ENCODE assay signal across 12 cellular contexts in genomic region chr6:127921982-127922381, GRCh38. TPM values are rescaled to one million over a fixed set of nuclear protein-coding genes. Genes with fewer than 3 reads are reported as not detected.
"Had no signal": no experiment of that assay in that cellular context is flagged by ENCODE, and none has a peak within 500 bp of the region (broad histone marks: within the 10 kb centered on the region; RNA-seq: fewer than 3 reads in every experiment).

No MANE protein-coding gene starts in this region.

- H3K4me2 ChIP-seq: SK-N-SH had no signal

- DNase-seq: esophagus squamous epithelium, foreskin fibroblast, islet precursor cell, left lung, mucosa of descending colon, psoas muscle, right lobe of liver, Right ventricle myocardium superior, SK-N-SH, trophoblast cell had no signal

- H3K4me3 Mint-ChIP-seq: natural killer cell treated with Interleukin-12 subunit alpha and Interleukin-12 subunit beta and Interleukin-15 and Interleukin-18, amount 100 ng/mL, for 72 hours; stimulated activated memory B cell treated with anti-CD40 and anti-IgM and Interleukin-4, amounts not matched to agents 10 μg/mL and 1 μg/mL and 100 μg/mL, for 72 hours had no signal

- ATAC-seq: left lung; mucosa of descending colon; natural killer cell treated with Interleukin-12 subunit alpha and Interleukin-12 subunit beta and Interleukin-15 and Interleukin-18, amount 100 ng/mL, for 72 hours; psoas muscle; right lobe of liver; stimulated activated memory B cell treated with anti-CD40 and anti-IgM and Interleukin-4, amounts not matched to agents 10 μg/mL and 1 μg/mL and 100 μg/mL, for 72 hours had no signal

- H3K27ac ChIP-seq: esophagus squamous epithelium, left lung, psoas muscle, right lobe of liver had no signal

- H3K9me2 ChIP-seq: SK-N-SH had no signal

- H3K9me3 Mint-ChIP-seq: natural killer cell treated with Interleukin-12 subunit alpha and Interleukin-12 subunit beta and Interleukin-15 and Interleukin-18, amount 100 ng/mL, for 72 hours had no signal

- H3K27me3 Mint-ChIP-seq: natural killer cell treated with Interleukin-12 subunit alpha and Interleukin-12 subunit beta and Interleukin-15 and Interleukin-18, amount 100 ng/mL, for 72 hours; stimulated activated memory B cell treated with anti-CD40 and anti-IgM and Interleukin-4, amounts not matched to agents 10 μg/mL and 1 μg/mL and 100 μg/mL, for 72 hours had no signal

- H3K4me1 ChIP-seq: esophagus squamous epithelium, left lung, psoas muscle, right lobe of liver had no signal

- H3K4me1 Mint-ChIP-seq: stimulated activated memory B cell treated with anti-CD40 and anti-IgM and Interleukin-4, amounts not matched to agents 10 μg/mL and 1 μg/mL and 100 μg/mL, for 72 hours had no signal

- H3K27me3 ChIP-seq: esophagus squamous epithelium, left lung, right lobe of liver had no signal

- H3K36me3 ChIP-seq: esophagus squamous epithelium, left lung, right lobe of liver had no signal

- H3K27ac Mint-ChIP-seq: stimulated activated memory B cell treated with anti-CD40 and anti-IgM and Interleukin-4, amounts not matched to agents 10 μg/mL and 1 μg/mL and 100 μg/mL, for 72 hours had no signal

- H3K36me3 Mint-ChIP-seq: stimulated activated memory B cell treated with anti-CD40 and anti-IgM and Interleukin-4, amounts not matched to agents 10 μg/mL and 1 μg/mL and 100 μg/mL, for 72 hours had no signal

- H3K4me3 ChIP-seq: esophagus squamous epithelium, left lung, mucosa of descending colon, psoas muscle, right lobe of liver had no signal

- H3K9me3 ChIP-seq: psoas muscle, right lobe of liver, SK-N-SH had no signal

RNA-seq across cellular contexts. Expression of gene THEMIS, which starts 21.1 kb away (rescaled TPM):
- polyA plus RNA-seq: SK-N-SH had no signal
